ENCODE assay signal across 1 cellular context in genomic region chr9:91361294-91362201, GRCh38.
TF ChIP-seq lines count a peak whose summit lies in the region.

Gene AUH (minus strand): TSS chr9:91361918. CDS start chr9:91361889, 29 bp downstream.

TF ChIP-seq in K562, 482 proteins besides CTCF, POLR2A, EP300 and RAD21 (continued from another document and continues in another):
- TF ChIP-seq, protein P1, sequence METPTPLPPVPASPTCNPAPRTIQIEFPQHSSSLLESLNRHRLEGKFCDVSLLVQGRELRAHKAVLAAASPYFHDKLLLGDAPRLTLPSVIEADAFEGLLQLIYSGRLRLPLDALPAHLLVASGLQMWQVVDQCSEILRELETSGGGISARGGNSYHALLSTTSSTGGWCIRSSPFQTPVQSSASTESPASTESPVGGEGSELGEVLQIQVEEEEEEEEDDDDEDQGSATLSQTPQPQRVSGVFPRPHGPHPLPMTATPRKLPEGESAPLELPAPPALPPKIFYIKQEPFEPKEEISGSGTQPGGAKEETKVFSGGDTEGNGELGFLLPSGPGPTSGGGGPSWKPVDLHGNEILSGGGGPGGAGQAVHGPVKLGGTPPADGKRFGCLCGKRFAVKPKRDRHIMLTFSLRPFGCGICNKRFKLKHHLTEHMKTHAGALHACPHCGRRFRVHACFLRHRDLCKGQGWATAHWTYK (CRISPR knock-in tag; IDR thresholded peaks at IDR 0.05) = peak; percentile 17; the same call in 1 of the 2 replicates
- no peak for TF ChIP-seq DLX4 (CRISPR knock-in tag; IDR thresholded peaks at IDR 0.05)
- no peak for TF ChIP-seq RCOR1 (IDR thresholded peaks at IDR 0.05; ENCODE audit: borderline replicate concordance in 1 of 2, low read depth in 2 of 2, low read length in 2 of 2)
- no peak for TF ChIP-seq SMAD2 (IDR thresholded peaks at IDR 0.05; ENCODE audit: low read depth, low read length)
- TF ChIP-seq GTF2A2 (tag; IDR thresholded peaks at IDR 0.05) = no peak
- TF ChIP-seq, protein P2, sequence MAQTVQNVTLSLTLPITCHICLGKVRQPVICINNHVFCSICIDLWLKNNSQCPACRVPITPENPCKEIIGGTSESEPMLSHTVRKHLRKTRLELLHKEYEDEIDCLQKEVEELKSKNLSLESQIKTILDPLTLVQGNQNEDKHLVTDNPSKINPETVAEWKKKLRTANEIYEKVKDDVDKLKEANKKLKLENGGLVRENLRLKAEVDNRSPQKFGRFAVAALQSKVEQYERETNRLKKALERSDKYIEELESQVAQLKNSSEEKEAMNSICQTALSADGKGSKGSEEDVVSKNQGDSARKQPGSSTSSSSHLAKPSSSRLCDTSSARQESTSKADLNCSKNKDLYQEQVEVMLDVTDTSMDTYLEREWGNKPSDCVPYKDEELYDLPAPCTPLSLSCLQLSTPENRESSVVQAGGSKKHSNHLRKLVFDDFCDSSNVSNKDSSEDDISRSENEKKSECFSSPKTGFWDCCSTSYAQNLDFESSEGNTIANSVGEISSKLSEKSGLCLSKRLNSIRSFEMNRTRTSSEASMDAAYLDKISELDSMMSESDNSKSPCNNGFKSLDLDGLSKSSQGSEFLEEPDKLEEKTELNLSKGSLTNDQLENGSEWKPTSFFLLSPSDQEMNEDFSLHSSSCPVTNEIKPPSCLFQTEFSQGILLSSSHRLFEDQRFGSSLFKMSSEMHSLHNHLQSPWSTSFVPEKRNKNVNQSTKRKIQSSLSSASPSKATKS (CRISPR knock-in tag; IDR thresholded peaks at IDR 0.05) = no peak
- TF ChIP-seq ZBTB7A (IDR thresholded peaks at IDR 0.05; ENCODE audit: borderline replicate concordance, control insufficient read depth, low read depth, low read length) = peak; percentile 42
- TF ChIP-seq SAFB2 (IDR thresholded peaks at IDR 0.05; ENCODE audit: borderline replicate concordance, low read depth, low read length, severe bottlenecking) = no peak
- no peak for TF ChIP-seq HSF4 (CRISPR knock-in tag; IDR thresholded peaks at IDR 0.05; ENCODE audit: borderline replicate concordance)
- TF ChIP-seq E2F3 (CRISPR knock-in tag; IDR thresholded peaks at IDR 0.05) = no peak
- TF ChIP-seq ATF1 (CRISPR knock-in tag; IDR thresholded peaks at IDR 0.05) = no peak
- peak; percentile 82 for TF ChIP-seq ATF1 (tag; IDR thresholded peaks at IDR 0.05)
- TF ChIP-seq, protein P3, sequence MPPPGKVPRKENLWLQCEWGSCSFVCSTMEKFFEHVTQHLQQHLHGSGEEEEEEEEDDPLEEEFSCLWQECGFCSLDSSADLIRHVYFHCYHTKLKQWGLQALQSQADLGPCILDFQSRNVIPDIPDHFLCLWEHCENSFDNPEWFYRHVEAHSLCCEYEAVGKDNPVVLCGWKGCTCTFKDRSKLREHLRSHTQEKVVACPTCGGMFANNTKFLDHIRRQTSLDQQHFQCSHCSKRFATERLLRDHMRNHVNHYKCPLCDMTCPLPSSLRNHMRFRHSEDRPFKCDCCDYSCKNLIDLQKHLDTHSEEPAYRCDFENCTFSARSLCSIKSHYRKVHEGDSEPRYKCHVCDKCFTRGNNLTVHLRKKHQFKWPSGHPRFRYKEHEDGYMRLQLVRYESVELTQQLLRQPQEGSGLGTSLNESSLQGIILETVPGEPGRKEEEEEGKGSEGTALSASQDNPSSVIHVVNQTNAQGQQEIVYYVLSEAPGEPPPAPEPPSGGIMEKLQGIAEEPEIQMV (tag; conservative IDR thresholded peaks at IDR 0.05; ENCODE audit: low read depth) = peak; percentile 49; the same call in 1 of the 2 replicates
- TF ChIP-seq PCBP2 (IDR thresholded peaks at IDR 0.05; ENCODE audit: low read depth, low read length, poor library complexity, severe bottlenecking) = no peak
- TF ChIP-seq DMBX1 (CRISPR knock-in tag; IDR thresholded peaks at IDR 0.05; ENCODE audit: borderline replicate concordance) = no peak
- no peak for TF ChIP-seq FOS (IDR thresholded peaks at IDR 0.05; ENCODE audit: extremely low read depth, insufficient read length)
- peak; percentile 77 for TF ChIP-seq FUS (optimal IDR thresholded peaks at IDR 0.05; ENCODE audit: low read depth, low read length)
- no peak; the same call in 1 of the 2 replicates for TF ChIP-seq GABPB1 (CRISPR knock-in tag; IDR thresholded peaks at IDR 0.05)
- TF ChIP-seq, protein P4, sequence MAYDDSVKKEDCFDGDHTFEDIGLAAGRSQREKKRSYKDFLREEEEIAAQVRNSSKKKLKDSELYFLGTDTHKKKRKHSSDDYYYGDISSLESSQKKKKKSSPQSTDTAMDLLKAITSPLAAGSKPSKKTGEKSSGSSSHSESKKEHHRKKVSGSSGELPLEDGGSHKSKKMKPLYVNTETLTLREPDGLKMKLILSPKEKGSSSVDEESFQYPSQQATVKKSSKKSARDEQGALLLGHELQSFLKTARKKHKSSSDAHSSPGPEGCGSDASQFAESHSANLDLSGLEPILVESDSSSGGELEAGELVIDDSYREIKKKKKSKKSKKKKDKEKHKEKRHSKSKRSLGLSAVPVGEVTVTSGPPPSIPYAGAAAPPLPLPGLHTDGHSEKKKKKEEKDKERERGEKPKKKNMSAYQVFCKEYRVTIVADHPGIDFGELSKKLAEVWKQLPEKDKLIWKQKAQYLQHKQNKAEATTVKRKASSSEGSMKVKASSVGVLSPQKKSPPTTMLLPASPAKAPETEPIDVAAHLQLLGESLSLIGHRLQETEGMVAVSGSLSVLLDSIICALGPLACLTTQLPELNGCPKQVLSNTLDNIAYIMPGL (CRISPR knock-in tag; IDR thresholded peaks at IDR 0.05) = peak; percentile 80; the same call in 1 of the 2 replicates
- no peak for TF ChIP-seq NCOA2 (IDR thresholded peaks at IDR 0.05; ENCODE audit: partially characterized antibody in 2 of 2)
- peak; percentile 50; the same call in 1 of the 2 replicates for TF ChIP-seq MXI1 (IDR thresholded peaks at IDR 0.05; ENCODE audit: low read depth, low read length)
- TF ChIP-seq PREB (CRISPR knock-in tag; IDR thresholded peaks at IDR 0.05) = no peak
- 0 out of 2 replicates have a peak, but pooled peaks have one; percentile 40 for TF ChIP-seq SP1 (CRISPR knock-in tag; IDR thresholded peaks at IDR 0.05)
- TF ChIP-seq, protein P5, sequence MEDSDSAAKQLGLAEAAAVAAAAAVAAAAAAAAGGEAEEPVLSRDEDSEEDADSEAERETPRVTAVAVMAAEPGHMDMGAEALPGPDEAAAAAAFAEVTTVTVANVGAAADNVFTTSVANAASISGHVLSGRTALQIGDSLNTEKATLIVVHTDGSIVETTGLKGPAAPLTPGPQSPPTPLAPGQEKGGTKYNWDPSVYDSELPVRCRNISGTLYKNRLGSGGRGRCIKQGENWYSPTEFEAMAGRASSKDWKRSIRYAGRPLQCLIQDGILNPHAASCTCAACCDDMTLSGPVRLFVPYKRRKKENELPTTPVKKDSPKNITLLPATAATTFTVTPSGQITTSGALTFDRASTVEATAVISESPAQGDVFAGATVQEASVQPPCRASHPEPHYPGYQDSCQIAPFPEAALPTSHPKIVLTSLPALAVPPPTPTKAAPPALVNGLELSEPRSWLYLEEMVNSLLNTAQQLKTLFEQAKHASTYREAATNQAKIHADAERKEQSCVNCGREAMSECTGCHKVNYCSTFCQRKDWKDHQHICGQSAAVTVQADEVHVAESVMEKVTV (CRISPR knock-in tag; IDR thresholded peaks at IDR 0.05) = no peak
- TF ChIP-seq RBFOX2 (IDR thresholded peaks at IDR 0.05; ENCODE audit: low read depth, low read length) = peak; percentile 97
- TF ChIP-seq SNRNP70 (optimal IDR thresholded peaks at IDR 0.05; ENCODE audit: low read depth, low read length) = no peak
- TF ChIP-seq, protein P6, sequence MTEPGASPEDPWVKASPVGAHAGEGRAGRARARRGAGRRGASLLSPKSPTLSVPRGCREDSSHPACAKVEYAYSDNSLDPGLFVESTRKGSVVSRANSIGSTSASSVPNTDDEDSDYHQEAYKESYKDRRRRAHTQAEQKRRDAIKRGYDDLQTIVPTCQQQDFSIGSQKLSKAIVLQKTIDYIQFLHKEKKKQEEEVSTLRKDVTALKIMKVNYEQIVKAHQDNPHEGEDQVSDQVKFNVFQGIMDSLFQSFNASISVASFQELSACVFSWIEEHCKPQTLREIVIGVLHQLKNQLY (CRISPR knock-in tag; conservative IDR thresholded peaks at IDR 0.05) = no peak
- TF ChIP-seq, protein P7, sequence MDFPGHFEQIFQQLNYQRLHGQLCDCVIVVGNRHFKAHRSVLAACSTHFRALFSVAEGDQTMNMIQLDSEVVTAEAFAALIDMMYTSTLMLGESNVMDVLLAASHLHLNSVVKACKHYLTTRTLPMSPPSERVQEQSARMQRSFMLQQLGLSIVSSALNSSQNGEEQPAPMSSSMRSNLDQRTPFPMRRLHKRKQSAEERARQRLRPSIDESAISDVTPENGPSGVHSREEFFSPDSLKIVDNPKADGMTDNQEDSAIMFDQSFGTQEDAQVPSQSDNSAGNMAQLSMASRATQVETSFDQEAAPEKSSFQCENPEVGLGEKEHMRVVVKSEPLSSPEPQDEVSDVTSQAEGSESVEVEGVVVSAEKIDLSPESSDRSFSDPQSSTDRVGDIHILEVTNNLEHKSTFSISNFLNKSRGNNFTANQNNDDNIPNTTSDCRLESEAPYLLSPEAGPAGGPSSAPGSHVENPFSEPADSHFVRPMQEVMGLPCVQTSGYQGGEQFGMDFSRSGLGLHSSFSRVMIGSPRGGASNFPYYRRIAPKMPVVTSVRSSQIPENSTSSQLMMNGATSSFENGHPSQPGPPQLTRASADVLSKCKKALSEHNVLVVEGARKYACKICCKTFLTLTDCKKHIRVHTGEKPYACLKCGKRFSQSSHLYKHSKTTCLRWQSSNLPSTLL (IDR thresholded peaks at IDR 0.05) = no peak
- TF ChIP-seq, protein P8, sequence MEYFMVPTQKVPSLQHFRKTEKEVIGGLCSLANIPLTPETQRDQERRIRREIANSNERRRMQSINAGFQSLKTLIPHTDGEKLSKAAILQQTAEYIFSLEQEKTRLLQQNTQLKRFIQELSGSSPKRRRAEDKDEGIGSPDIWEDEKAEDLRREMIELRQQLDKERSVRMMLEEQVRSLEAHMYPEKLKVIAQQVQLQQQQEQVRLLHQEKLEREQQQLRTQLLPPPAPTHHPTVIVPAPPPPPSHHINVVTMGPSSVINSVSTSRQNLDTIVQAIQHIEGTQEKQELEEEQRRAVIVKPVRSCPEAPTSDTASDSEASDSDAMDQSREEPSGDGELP (CRISPR knock-in tag; IDR thresholded peaks at IDR 0.05; ENCODE audit: borderline replicate concordance) = 0 out of 2 replicates have a peak, but pooled peaks have one; percentile 28
- TF ChIP-seq, protein P9, sequence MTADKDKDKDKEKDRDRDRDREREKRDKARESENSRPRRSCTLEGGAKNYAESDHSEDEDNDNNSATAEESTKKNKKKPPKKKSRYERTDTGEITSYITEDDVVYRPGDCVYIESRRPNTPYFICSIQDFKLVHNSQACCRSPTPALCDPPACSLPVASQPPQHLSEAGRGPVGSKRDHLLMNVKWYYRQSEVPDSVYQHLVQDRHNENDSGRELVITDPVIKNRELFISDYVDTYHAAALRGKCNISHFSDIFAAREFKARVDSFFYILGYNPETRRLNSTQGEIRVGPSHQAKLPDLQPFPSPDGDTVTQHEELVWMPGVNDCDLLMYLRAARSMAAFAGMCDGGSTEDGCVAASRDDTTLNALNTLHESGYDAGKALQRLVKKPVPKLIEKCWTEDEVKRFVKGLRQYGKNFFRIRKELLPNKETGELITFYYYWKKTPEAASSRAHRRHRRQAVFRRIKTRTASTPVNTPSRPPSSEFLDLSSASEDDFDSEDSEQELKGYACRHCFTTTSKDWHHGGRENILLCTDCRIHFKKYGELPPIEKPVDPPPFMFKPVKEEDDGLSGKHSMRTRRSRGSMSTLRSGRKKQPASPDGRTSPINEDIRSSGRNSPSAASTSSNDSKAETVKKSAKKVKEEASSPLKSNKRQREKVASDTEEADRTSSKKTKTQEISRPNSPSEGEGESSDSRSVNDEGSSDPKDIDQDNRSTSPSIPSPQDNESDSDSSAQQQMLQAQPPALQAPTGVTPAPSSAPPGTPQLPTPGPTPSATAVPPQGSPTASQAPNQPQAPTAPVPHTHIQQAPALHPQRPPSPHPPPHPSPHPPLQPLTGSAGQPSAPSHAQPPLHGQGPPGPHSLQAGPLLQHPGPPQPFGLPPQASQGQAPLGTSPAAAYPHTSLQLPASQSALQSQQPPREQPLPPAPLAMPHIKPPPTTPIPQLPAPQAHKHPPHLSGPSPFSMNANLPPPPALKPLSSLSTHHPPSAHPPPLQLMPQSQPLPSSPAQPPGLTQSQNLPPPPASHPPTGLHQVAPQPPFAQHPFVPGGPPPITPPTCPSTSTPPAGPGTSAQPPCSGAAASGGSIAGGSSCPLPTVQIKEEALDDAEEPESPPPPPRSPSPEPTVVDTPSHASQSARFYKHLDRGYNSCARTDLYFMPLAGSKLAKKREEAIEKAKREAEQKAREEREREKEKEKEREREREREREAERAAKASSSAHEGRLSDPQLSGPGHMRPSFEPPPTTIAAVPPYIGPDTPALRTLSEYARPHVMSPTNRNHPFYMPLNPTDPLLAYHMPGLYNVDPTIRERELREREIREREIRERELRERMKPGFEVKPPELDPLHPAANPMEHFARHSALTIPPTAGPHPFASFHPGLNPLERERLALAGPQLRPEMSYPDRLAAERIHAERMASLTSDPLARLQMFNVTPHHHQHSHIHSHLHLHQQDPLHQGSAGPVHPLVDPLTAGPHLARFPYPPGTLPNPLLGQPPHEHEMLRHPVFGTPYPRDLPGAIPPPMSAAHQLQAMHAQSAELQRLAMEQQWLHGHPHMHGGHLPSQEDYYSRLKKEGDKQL (CRISPR knock-in tag; IDR thresholded peaks at IDR 0.05; ENCODE audit: borderline replicate concordance) = no peak
- no peak for TF ChIP-seq TCF7L2 (IDR thresholded peaks at IDR 0.05; ENCODE audit: low read depth, low read length)
- peak; percentile 72 for TF ChIP-seq CTBP1 (IDR thresholded peaks at IDR 0.05; ENCODE audit: borderline replicate concordance)
- no peak for TF ChIP-seq PTBP1 (IDR thresholded peaks at IDR 0.05; ENCODE audit: low read depth, low read length)
- TF ChIP-seq KLF1 (tag; IDR thresholded peaks at IDR 0.05) = no peak
- no peak for TF ChIP-seq SMAD3 (CRISPR knock-in tag; conservative IDR thresholded peaks at IDR 0.05)
- no peak for TF ChIP-seq EZH2 (IDR thresholded peaks at IDR 0.05; ENCODE audit: borderline replicate concordance, low read depth, low read length)
- TF ChIP-seq ESRRA (IDR thresholded peaks at IDR 0.05; ENCODE audit: borderline replicate concordance, low read depth) = peak; percentile 68; the same call in 1 of the 2 replicates
- TF ChIP-seq MIER1 (IDR thresholded peaks at IDR 0.05; ENCODE audit: low read depth) = no peak
- TF ChIP-seq, protein P10, sequence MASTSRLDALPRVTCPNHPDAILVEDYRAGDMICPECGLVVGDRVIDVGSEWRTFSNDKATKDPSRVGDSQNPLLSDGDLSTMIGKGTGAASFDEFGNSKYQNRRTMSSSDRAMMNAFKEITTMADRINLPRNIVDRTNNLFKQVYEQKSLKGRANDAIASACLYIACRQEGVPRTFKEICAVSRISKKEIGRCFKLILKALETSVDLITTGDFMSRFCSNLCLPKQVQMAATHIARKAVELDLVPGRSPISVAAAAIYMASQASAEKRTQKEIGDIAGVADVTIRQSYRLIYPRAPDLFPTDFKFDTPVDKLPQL (IDR thresholded peaks at IDR 0.05; ENCODE audit: extremely low read depth, insufficient read length) = no peak
- TF ChIP-seq ZNF77 (CRISPR knock-in tag; IDR thresholded peaks at IDR 0.05) = no peak
